ENCODE assay signal across 14 cellular contexts in the genomic region with DNA sequence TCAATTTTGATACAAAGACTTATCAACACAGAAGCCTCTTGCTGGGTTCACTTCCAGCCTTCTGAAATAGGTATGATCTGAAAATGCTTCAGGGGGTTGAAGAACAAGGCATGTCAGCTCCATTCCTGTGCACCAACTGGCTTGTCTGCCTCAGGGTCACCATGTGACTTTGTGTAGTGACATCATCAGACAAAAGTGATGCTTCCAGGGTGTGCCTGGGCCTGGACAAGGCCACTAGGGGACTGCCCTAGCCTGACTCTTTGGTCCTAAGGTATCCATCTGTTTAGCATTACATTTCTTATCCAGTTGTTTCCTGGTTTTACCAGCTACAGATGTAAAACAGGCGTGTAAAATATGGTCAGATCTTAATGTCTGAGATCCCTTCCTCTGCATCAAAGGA.
DNase-seq lines count a peak whose midpoint lies in the region; ATAC-seq, FAIRE-seq and TF ChIP-seq lines count a peak whose summit lies in the region.
"Had no signal": no experiment of that assay in that cellular context is flagged by ENCODE, and none has a peak within 500 bp of the region (broad histone marks: within the 10 kb centered on the region; RNA-seq: fewer than 3 reads in every experiment).

No MANE protein-coding gene starts in this region.

- TF ChIP-seq CTCF in bronchial epithelial cell (IDR thresholded peaks at IDR 0.05; ENCODE audit: insufficient read depth, low read length, severe bottlenecking) (no peak), type B pancreatic cell (conservative IDR thresholded peaks at IDR 0.05) (no peak), lower leg skin (IDR thresholded peaks at IDR 0.05) (no peak)

- peak overlapping the region; percentile 70 for H3K27ac Mint-ChIP-seq in type B pancreatic cell
- H3K27ac Mint-ChIP-seq in activated CD8-positive, alpha-beta memory T cell treated with anti-CD3 and anti-CD28 coated beads, Interleukin-2, amount 10 ng/mL, durations not matched to agents 7 days and 5 days: no peak overlapping the region
- H3K27ac Mint-ChIP-seq: CD8-positive, alpha-beta T cell had no signal

- H3K36me3 ChIP-seq in bronchial epithelial cell (ENCODE audit: control insufficient read depth, insufficient read depth, low read length): no peaks in the 10 kb centered on the region
- H3K36me3 ChIP-seq: HAP-1 had no signal

- peak; percentile 43 for FAIRE-seq in bronchial epithelial cell (lab: Jason Lieb, UNC)

- no peaks in the 10 kb centered on the region for H3K27me3 ChIP-seq in bronchial epithelial cell (ENCODE audit: control insufficient read depth, insufficient read depth, low read length)

- H3K27me3 Mint-ChIP-seq in type B pancreatic cell: no peaks in the 10 kb centered on the region
- peaks cover 5% of the 10 kb centered on the region for H3K27me3 Mint-ChIP-seq in activated CD8-positive, alpha-beta memory T cell treated with anti-CD3 and anti-CD28 coated beads, Interleukin-2, amount 10 ng/mL, durations not matched to agents 7 days and 5 days

- CTCF ChIA-PET in activated CD8-positive, alpha-beta memory T cell treated with anti-CD3 and anti-CD28 coated beads, Interleukin-2, amount 10 ng/mL, durations not matched to agents 7 days and 5 days (lab: Charles Lee): no interaction called here

- DNase-seq in DMS53 (lab: John Stamatoyannopoulos, UW) (peak; percentile 55), DMS53 treated with DMSO at 0.1 percent for 48 hours (lab: John Stamatoyannopoulos, UW; ENCODE audit: unreplicated experiment) (no peak), bronchial epithelial cell (ENCODE audit: low read depth) (no peak), left colon (peak; percentile 25 to 64), type B pancreatic cell (ENCODE audit: extremely low spot score, unreplicated experiment) (no peak), GM19238 (ENCODE audit: insufficient read length, low spot score) (no peak), lower leg skin (ENCODE audit: low spot score in 2 of 2) (no peak)
- no peak for DNase-seq in activated CD8-positive, alpha-beta memory T cell treated with anti-CD3 and anti-CD28 coated beads, Interleukin-2, amount 10 ng/mL, durations not matched to agents 7 days and 5 days
- DNase-seq: CD8-positive, alpha-beta T cell; DMS 273 treated with DMSO at 0.1 percent for 48 hours; NCI-H1417; NCI-H524; RPMI8226 had no signal

- intact Hi-C loops in left colon (cut with DNase I, micrococcal nuclease): no loop called here
- intact Hi-C loops in lower leg skin (cut with DNase I; ENCODE audit: low total_unique reads): no loop called here

- H3K9me3 Mint-ChIP-seq in type B pancreatic cell: peaks cover 8% of the 10 kb centered on the region
- no peaks in the 10 kb centered on the region for H3K9me3 Mint-ChIP-seq in activated CD8-positive, alpha-beta memory T cell treated with anti-CD3 and anti-CD28 coated beads, Interleukin-2, amount 10 ng/mL, durations not matched to agents 7 days and 5 days (ENCODE audit: low read depth)
- H3K9me3 Mint-ChIP-seq: CD8-positive, alpha-beta T cell had no signal

- H3K4me3 Mint-ChIP-seq in type B pancreatic cell: peak overlapping the region; percentile 9
- H3K4me3 Mint-ChIP-seq in activated CD8-positive, alpha-beta memory T cell treated with anti-CD3 and anti-CD28 coated beads, Interleukin-2, amount 10 ng/mL, durations not matched to agents 7 days and 5 days: no peak overlapping the region
- H3K4me3 Mint-ChIP-seq: CD8-positive, alpha-beta T cell had no signal

- no peak overlapping the region for H3K4me3 ChIP-seq in bronchial epithelial cell (ENCODE audit: low read depth, low read length)
- no peak overlapping the region for H3K4me3 ChIP-seq in lower leg skin (ENCODE audit: low read depth, poor library complexity, severe bottlenecking)
- H3K4me3 ChIP-seq: HAP-1 had no signal

- no peaks in the 10 kb centered on the region for H3K36me3 Mint-ChIP-seq in type B pancreatic cell
- no peaks in the 10 kb centered on the region for H3K36me3 Mint-ChIP-seq in activated CD8-positive, alpha-beta memory T cell treated with anti-CD3 and anti-CD28 coated beads, Interleukin-2, amount 10 ng/mL, durations not matched to agents 7 days and 5 days
- H3K36me3 Mint-ChIP-seq: CD8-positive, alpha-beta T cell had no signal

- ATAC-seq in left colon: peak; percentile 61
- no peak for ATAC-seq in activated CD8-positive, alpha-beta memory T cell treated with anti-CD3 and anti-CD28 coated beads, Interleukin-2, amount 10 ng/mL, durations not matched to agents 7 days and 5 days
- ATAC-seq: CD8-positive, alpha-beta T cell had no signal

- H3K4me1 Mint-ChIP-seq in type B pancreatic cell (ENCODE audit: unreplicated experiment): peaks cover 75% of the 10 kb centered on the region
- H3K4me1 Mint-ChIP-seq in activated CD8-positive, alpha-beta memory T cell treated with anti-CD3 and anti-CD28 coated beads, Interleukin-2, amount 10 ng/mL, durations not matched to agents 7 days and 5 days: no peaks in the 10 kb centered on the region

- no peak for TF ChIP-seq POLR2A in lower leg skin (IDR thresholded peaks at IDR 0.05)

- 88 to 100% methylated on average over 1 of the region's 1 CpG for WGBS in lower leg skin, 2 donors

Comparison
In these comparisons a context has a peak if more than half of its experiments do, and no peak if none do; other contexts are left out.
1. DNase-seq: peak in DMS53 (single experiment) and left colon (2 of 2); none in DMS53 treated with DMSO at 0.1 percent for 48 hours (single experiment), bronchial epithelial cell (single experiment), type B pancreatic cell (single experiment), activated CD8-positive, alpha-beta memory T cell treated with anti-CD3 and anti-CD28 coated beads, Interleukin-2, amount 10 ng/mL, durations not matched to agents 7 days and 5 days (single experiment), GM19238 (single experiment) and lower leg skin (0 of 2).